Comparison of ENCODE assay signal across 13 cellular contexts in the genomic region with DNA sequence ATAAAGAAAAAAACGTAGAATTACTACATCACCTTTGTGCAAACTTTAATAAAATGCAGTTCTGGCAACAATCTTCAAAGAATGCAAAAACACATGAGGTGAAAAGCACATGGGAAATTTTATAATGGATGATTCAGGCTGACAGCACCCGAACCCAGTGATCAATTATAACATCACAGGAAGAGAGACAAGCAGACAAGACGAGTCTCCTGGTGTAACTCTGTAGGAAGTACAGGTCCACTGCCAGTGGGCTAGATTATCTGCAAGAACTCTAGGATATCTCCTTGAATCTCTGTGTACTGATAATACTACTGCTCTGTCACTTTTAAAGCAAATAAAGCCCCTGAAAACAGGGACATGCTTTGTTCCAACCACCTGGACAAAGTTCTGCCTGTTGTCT. TPM values are rescaled to one million over a fixed set of nuclear protein-coding genes. Genes with fewer than 3 reads are reported as not detected.
DNase-seq lines count a peak whose midpoint lies in the region; TF ChIP-seq lines count a peak whose summit lies in the region.
"Had no signal": no experiment of that assay in that cellular context is flagged by ENCODE, and none has a peak within 500 bp of the region (broad histone marks: within the 10 kb centered on the region; RNA-seq: fewer than 3 reads in every experiment).

No MANE protein-coding gene starts in this region.

- no peak for TF ChIP-seq CTCF in BE2C (IDR thresholded peaks at IDR 0.05; ENCODE audit: low read depth, low read length)
- no peak for TF ChIP-seq CTCF in prostate gland (IDR thresholded peaks at IDR 0.05)

- H3K9me3 ChIP-seq in BE2C, result no peaks in the 10 kb centered on the region
- no peaks in the 10 kb centered on the region for H3K9me3 ChIP-seq in HUES48 (ENCODE audit: control insufficient read depth, insufficient read depth, low read length)
- no peaks in the 10 kb centered on the region for H3K9me3 ChIP-seq in prostate gland
- H3K9me3 ChIP-seq: mucosa of descending colon, ovary had no signal

- H3K4me3 ChIP-seq in BE2C (ENCODE audit: low read depth, low read length) (peak overlapping the region; percentile 34; the same call in 1 of the 2 replicates), HUES48 (ENCODE audit: low read depth, low read length) (no peak overlapping the region), prostate gland (no peak overlapping the region)
- H3K4me3 ChIP-seq: mucosa of descending colon, ovary had no signal

- TF ChIP-seq POLR2A in prostate gland (IDR thresholded peaks at IDR 0.05), result no peak

- no peak overlapping the region for H3K9ac ChIP-seq in HUES48 (ENCODE audit: low read depth, low read length)

- no peaks in the 10 kb centered on the region for H3K36me3 ChIP-seq in BE2C
- no peaks in the 10 kb centered on the region for H3K36me3 ChIP-seq in HUES48 (ENCODE audit: control insufficient read depth, insufficient read depth, low read length)
- H3K36me3 ChIP-seq in prostate gland, result no peaks in the 10 kb centered on the region
- H3K36me3 ChIP-seq: ovary had no signal

- no peaks in the 10 kb centered on the region for H3K27me3 ChIP-seq in BE2C
- no peaks in the 10 kb centered on the region for H3K27me3 ChIP-seq in HUES48 (ENCODE audit: control insufficient read depth, insufficient read depth, low read length)
- H3K27me3 ChIP-seq in prostate gland (replicated peaks; ENCODE audit: insufficient read depth), result no peaks in the 10 kb centered on the region
- H3K27me3 ChIP-seq: ovary had no signal

- H3K27ac ChIP-seq in HUES48 (ENCODE audit: low read depth, low read length) (peak overlapping the region; percentile 8), angular gyrus (ENCODE audit: low read depth, low read length) (peak overlapping the region; percentile 10), prostate gland (no peak overlapping the region)
- H3K27ac ChIP-seq: ovary had no signal

- H3K4me1 ChIP-seq in BE2C (peaks cover 3% of the 10 kb centered on the region; the same call in 1 of the 2 replicates), HUES48 (ENCODE audit: control insufficient read depth, insufficient read depth, low read length) (peaks cover 2% of the 10 kb centered on the region; the same call in 1 of the 2 replicates), prostate gland (replicated peaks) (no peaks in the 10 kb centered on the region)

- 38% methylated on average over 3 of the region's 3 CpGs for WGBS in prostate gland

- intact Hi-C loops in prostate gland (cut with DNase I), result no loop called here

- DNase-seq in BE2C (no peak), kidney tubule cell (ENCODE audit: low spot score) (peak; percentile 47), prostate gland (ENCODE audit: low spot score) (no peak), anterior cingulate cortex (lab: John Stamatoyannopoulos, UW) (no peak), Ammon's horn (ENCODE audit: low spot score) (no peak), NCI-H510A (lab: John Stamatoyannopoulos, UW) (no peak)
- DNase-seq: activated gamma-delta T cell, NCI-H187 treated with DMSO at 0.1 percent for 48 hours had no signal

RNA-seq across cellular contexts. Expression of gene NXF3, which starts 58.9 kb away (rescaled TPM):
- 0.45 TPM for polyA plus RNA-seq in BE2C (2012; ENCODE audit: insufficient read depth, insufficient read length, low read depth)
- 100 to 1,000 TPM in 1 of 2 donors, not detected in 1; 257 TPM for total RNA-seq in prostate gland
- total RNA-seq: SK-MEL-5 had no signal

Comparison
In these comparisons a context has a peak if more than half of its experiments do, and no peak if none do; other contexts are left out.
1. H3K27ac ChIP-seq: peak in HUES48 (single experiment) and angular gyrus (single experiment); none in prostate gland (0 of 2).